1 cellular context compared by ENCODE assay signal in the genomic region with DNA sequence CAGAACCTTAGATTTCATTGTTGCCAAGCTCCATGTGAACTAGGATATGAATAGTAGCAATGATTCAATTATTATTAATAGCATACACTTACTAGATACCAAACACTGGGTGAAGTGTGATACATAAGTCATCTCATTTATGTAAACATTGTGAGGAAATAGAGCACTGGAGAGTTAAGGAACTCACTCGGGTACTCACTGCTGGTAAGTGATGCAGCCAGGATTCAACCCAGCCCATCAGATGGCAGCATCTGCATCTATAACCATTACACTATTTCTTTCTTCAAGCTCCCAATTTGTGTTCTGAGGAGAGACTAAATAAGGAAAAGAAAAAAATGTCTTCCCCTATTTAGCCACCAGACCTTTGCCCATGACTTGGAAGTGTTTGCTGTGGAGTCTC.
TF ChIP-seq lines count a peak whose summit lies in the region.

No MANE protein-coding gene starts in this region.

TF ChIP-seq in GM12878, 131 proteins besides CTCF, POLR2A, EP300 and RAD21:
- TF ChIP-seq MXI1 (IDR thresholded peaks at IDR 0.05; ENCODE audit: low read depth, low read length), result no peak
- TF ChIP-seq ATF7 (IDR thresholded peaks at IDR 0.05; ENCODE audit: low read depth), result no peak
- no peak for TF ChIP-seq FOXK2 (IDR thresholded peaks at IDR 0.05)
- TF ChIP-seq KLF5 (IDR thresholded peaks at IDR 0.05; ENCODE audit: partially characterized antibody), result no peak
- no peak for TF ChIP-seq CHD2 (IDR thresholded peaks at IDR 0.05; ENCODE audit: borderline replicate concordance, low read depth, low read length)
- no peak for TF ChIP-seq KDM1A (IDR thresholded peaks at IDR 0.05; ENCODE audit: borderline replicate concordance)
- no peak for TF ChIP-seq BHLHE40 (IDR thresholded peaks at IDR 0.05; ENCODE audit: borderline replicate concordance in 1 of 2, low read depth in 2 of 2, low read length in 1 of 2)
- no peak for TF ChIP-seq PML (IDR thresholded peaks at IDR 0.05; ENCODE audit: low read length)
- TF ChIP-seq, protein P1, sequence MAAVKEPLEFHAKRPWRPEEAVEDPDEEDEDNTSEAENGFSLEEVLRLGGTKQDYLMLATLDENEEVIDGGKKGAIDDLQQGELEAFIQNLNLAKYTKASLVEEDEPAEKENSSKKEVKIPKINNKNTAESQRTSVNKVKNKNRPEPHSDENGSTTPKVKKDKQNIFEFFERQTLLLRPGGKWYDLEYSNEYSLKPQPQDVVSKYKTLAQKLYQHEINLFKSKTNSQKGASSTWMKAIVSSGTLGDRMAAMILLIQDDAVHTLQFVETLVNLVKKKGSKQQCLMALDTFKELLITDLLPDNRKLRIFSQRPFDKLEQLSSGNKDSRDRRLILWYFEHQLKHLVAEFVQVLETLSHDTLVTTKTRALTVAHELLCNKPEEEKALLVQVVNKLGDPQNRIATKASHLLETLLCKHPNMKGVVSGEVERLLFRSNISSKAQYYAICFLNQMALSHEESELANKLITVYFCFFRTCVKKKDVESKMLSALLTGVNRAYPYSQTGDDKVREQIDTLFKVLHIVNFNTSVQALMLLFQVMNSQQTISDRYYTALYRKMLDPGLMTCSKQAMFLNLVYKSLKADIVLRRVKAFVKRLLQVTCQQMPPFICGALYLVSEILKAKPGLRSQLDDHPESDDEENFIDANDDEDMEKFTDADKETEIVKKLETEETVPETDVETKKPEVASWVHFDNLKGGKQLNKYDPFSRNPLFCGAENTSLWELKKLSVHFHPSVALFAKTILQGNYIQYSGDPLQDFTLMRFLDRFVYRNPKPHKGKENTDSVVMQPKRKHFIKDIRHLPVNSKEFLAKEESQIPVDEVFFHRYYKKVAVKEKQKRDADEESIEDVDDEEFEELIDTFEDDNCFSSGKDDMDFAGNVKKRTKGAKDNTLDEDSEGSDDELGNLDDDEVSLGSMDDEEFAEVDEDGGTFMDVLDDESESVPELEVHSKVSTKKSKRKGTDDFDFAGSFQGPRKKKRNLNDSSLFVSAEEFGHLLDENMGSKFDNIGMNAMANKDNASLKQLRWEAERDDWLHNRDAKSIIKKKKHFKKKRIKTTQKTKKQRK (IDR thresholded peaks at IDR 0.05; ENCODE audit: low read depth, low read length), result no peak
- TF ChIP-seq EZH2 (IDR thresholded peaks at IDR 0.05; ENCODE audit: borderline replicate concordance, control insufficient read depth, low read depth, low read length), result no peak
- no peak for TF ChIP-seq NRF1 (conservative IDR thresholded peaks at IDR 0.05; ENCODE audit: low read depth, low read length)
- no peak for TF ChIP-seq SREBF1 (IDR thresholded peaks at IDR 0.05; ENCODE audit: low read length)
- TF ChIP-seq LARP7 (IDR thresholded peaks at IDR 0.05), result no peak
- no peak for TF ChIP-seq STAT1 (conservative IDR thresholded peaks at IDR 0.05)
